ENCODE assay signal across 17 cellular contexts in the genomic region with DNA sequence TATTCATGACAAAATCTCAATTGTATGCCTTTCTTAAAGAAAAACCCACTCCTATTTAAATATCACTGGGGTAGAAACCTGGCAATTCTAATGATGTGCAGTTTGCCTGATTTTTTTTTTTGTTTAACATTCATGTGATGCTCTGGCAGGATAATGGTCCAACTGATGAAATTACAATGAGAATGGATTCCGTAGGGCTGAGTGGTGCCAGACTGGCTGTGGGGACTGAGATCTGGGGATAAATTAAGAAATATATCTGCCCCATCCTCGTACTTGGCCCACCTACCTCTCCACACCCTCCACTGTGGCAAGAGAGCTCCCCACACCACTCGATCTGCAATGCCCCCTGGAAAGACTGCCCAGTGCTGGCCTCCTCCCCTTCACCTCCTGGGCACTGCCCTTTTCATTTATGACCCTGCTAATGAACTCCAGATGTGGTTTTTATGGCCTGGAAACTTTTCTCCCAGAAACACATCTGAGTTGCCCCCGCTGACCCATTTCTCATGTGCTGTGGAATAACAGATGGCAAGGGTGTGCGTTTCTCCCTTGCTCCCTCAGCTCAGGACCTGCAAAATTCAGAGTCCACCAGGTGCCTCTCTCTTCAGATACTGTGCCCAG. TPM values are rescaled to one million over a fixed set of nuclear protein-coding genes. Genes with fewer than 3 reads are reported as not detected.
DNase-seq lines count a peak whose midpoint lies in the region; ATAC-seq and TF ChIP-seq lines count a peak whose summit lies in the region.
"Had no signal": no experiment of that assay in that cellular context is flagged by ENCODE, and none has a peak within 500 bp of the region (broad histone marks: within the 10 kb centered on the region; RNA-seq: fewer than 3 reads in every experiment).

No MANE protein-coding gene starts in this region.

- no peaks in the 10 kb centered on the region for H3K9me3 Mint-ChIP-seq in memory B cell
- no peaks in the 10 kb centered on the region for H3K9me3 Mint-ChIP-seq in activated T-helper 2 cell treated with anti-CD3 and anti-CD28 coated beads, Interferon-gamma antibody, Interleukin-2, Interleukin-4, amounts not matched to agents 10 μg/mL and 5 μg/mL and 100 μg/mL, durations not matched to agents 14 hours and 24 hours and 36 hours
- H3K9me3 Mint-ChIP-seq: CD4-positive, alpha-beta memory T cell had no signal

- H3K27ac Mint-ChIP-seq in memory B cell: peak overlapping the region; percentile 50
- no peak overlapping the region for H3K27ac Mint-ChIP-seq in activated T-helper 2 cell treated with anti-CD3 and anti-CD28 coated beads, Interferon-gamma antibody, Interleukin-2, Interleukin-4, amounts not matched to agents 10 μg/mL and 5 μg/mL and 100 μg/mL, durations not matched to agents 14 hours and 24 hours and 36 hours
- H3K27ac Mint-ChIP-seq: B cell had no signal

- no peaks in the 10 kb centered on the region for H3K27me3 ChIP-seq in BE2C

- H3K27me3 Mint-ChIP-seq in memory B cell: no peaks in the 10 kb centered on the region
- H3K27me3 Mint-ChIP-seq in activated T-helper 2 cell treated with anti-CD3 and anti-CD28 coated beads, Interferon-gamma antibody, Interleukin-2, Interleukin-4, amounts not matched to agents 10 μg/mL and 5 μg/mL and 100 μg/mL, durations not matched to agents 14 hours and 24 hours and 36 hours (ENCODE audit: low read depth): no peaks in the 10 kb centered on the region
- H3K27me3 Mint-ChIP-seq: B cell; CD4-positive, alpha-beta memory T cell had no signal

- H3K4me1 ChIP-seq in BE2C: peaks cover 12% of the 10 kb centered on the region

- H3K4me1 Mint-ChIP-seq in memory B cell: no peaks in the 10 kb centered on the region
- H3K4me1 Mint-ChIP-seq in activated T-helper 2 cell treated with anti-CD3 and anti-CD28 coated beads, Interferon-gamma antibody, Interleukin-2, Interleukin-4, amounts not matched to agents 10 μg/mL and 5 μg/mL and 100 μg/mL, durations not matched to agents 14 hours and 24 hours and 36 hours (ENCODE audit: low read depth): no peaks in the 10 kb centered on the region
- H3K4me1 Mint-ChIP-seq: B cell; CD4-positive, alpha-beta memory T cell had no signal

- no peak overlapping the region for H3K4me3 ChIP-seq in BE2C (ENCODE audit: low read depth, low read length)

- intact Hi-C loops in activated T-helper 2 cell treated with anti-CD3 and anti-CD28 coated beads, Interferon-gamma antibody, Interleukin-2, Interleukin-4, amounts not matched to agents 10 μg/mL and 5 μg/mL and 100 μg/mL, durations not matched to agents 14 hours and 24 hours and 36 hours (cut with micrococcal nuclease): no loop called here

- H3K36me3 ChIP-seq in BE2C: no peaks in the 10 kb centered on the region

- TF ChIP-seq CTCF in BE2C (IDR thresholded peaks at IDR 0.05; ENCODE audit: low read depth, low read length): no peak

- H3K4me3 Mint-ChIP-seq in memory B cell: no peak overlapping the region
- no peak overlapping the region for H3K4me3 Mint-ChIP-seq in activated T-helper 2 cell treated with anti-CD3 and anti-CD28 coated beads, Interferon-gamma antibody, Interleukin-2, Interleukin-4, amounts not matched to agents 10 μg/mL and 5 μg/mL and 100 μg/mL, durations not matched to agents 14 hours and 24 hours and 36 hours (ENCODE audit: low read depth)
- H3K4me3 Mint-ChIP-seq: B cell; CD4-positive, alpha-beta memory T cell had no signal

- no peaks in the 10 kb centered on the region for H3K9me3 ChIP-seq in BE2C

- DNase-seq in BE2C (peak; percentile 40), GM04504 (ENCODE audit: low read depth) (peak; percentile 42), memory B cell (ENCODE audit: low spot score in 2 of 2) (no peak), RPMI8226 (no peak)
- DNase-seq in activated T-helper 2 cell treated with anti-CD3 and anti-CD28 coated beads, Interferon-gamma antibody, Interleukin-2, Interleukin-4, amounts not matched to agents 10 μg/mL and 5 μg/mL and 100 μg/mL, durations not matched to agents 14 hours and 24 hours and 36 hours (ENCODE audit: low spot score): no peak
- DNase-seq: CD4-positive, alpha-beta memory T cell; GOT3; Karpas-422; MM.1S; NCI-H1092 treated with DMSO at 0.1 percent for 48 hours; NCI-H2081 treated with DMSO at 0.1 percent for 48 hours; NCI-H510A treated with DMSO at 0.1 percent for 48 hours; T-helper 1 cell had no signal

- ATAC-seq in SK-N-SH treated with all-trans-retinoic acid at 6 μM for 48 hours (peak; percentile 78), memory B cell (ENCODE audit: low read depth) (no peak), GM18907 (IDR thresholded peaks at IDR 0.05; ENCODE audit: unreplicated experiment) (no peak)
- ATAC-seq: Right ventricle myocardium inferior had no signal

- peaks cover 39% of the 10 kb centered on the region for H3K36me3 Mint-ChIP-seq in memory B cell
- peaks cover 29% of the 10 kb centered on the region for H3K36me3 Mint-ChIP-seq in activated T-helper 2 cell treated with anti-CD3 and anti-CD28 coated beads, Interferon-gamma antibody, Interleukin-2, Interleukin-4, amounts not matched to agents 10 μg/mL and 5 μg/mL and 100 μg/mL, durations not matched to agents 14 hours and 24 hours and 36 hours (ENCODE audit: low read depth)

TF ChIP-seq in SK-N-SH treated with all-trans-retinoic acid at 6 μM for 48 hours, 23 proteins besides CTCF, POLR2A, EP300 and RAD21 (continues in another document):
- TF ChIP-seq, protein P1, sequence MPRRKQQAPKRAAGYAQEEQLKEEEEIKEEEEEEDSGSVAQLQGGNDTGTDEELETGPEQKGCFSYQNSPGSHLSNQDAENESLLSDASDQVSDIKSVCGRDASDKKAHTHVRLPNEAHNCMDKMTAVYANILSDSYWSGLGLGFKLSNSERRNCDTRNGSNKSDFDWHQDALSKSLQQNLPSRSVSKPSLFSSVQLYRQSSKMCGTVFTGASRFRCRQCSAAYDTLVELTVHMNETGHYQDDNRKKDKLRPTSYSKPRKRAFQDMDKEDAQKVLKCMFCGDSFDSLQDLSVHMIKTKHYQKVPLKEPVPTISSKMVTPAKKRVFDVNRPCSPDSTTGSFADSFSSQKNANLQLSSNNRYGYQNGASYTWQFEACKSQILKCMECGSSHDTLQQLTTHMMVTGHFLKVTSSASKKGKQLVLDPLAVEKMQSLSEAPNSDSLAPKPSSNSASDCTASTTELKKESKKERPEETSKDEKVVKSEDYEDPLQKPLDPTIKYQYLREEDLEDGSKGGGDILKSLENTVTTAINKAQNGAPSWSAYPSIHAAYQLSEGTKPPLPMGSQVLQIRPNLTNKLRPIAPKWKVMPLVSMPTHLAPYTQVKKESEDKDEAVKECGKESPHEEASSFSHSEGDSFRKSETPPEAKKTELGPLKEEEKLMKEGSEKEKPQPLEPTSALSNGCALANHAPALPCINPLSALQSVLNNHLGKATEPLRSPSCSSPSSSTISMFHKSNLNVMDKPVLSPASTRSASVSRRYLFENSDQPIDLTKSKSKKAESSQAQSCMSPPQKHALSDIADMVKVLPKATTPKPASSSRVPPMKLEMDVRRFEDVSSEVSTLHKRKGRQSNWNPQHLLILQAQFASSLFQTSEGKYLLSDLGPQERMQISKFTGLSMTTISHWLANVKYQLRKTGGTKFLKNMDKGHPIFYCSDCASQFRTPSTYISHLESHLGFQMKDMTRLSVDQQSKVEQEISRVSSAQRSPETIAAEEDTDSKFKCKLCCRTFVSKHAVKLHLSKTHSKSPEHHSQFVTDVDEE (CRISPR knock-in tag; IDR thresholded peaks at IDR 0.05): peak; percentile 66; the same call in 1 of the 2 replicates
- TF ChIP-seq, protein P2, sequence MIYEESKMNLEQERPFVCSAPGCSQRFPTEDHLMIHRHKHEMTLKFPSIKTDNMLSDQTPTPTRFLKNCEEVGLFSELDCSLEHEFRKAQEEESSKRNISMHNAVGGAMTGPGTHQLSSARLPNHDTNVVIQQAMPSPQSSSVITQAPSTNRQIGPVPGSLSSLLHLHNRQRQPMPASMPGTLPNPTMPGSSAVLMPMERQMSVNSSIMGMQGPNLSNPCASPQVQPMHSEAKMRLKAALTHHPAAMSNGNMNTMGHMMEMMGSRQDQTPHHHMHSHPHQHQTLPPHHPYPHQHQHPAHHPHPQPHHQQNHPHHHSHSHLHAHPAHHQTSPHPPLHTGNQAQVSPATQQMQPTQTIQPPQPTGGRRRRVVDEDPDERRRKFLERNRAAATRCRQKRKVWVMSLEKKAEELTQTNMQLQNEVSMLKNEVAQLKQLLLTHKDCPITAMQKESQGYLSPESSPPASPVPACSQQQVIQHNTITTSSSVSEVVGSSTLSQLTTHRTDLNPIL (CRISPR knock-in tag; IDR thresholded peaks at IDR 0.05; ENCODE audit: low read depth): 0 out of 2 replicates have a peak, but pooled peaks have one; percentile 20
- 0 out of 2 replicates have a peak, but pooled peaks have one; percentile 17 for TF ChIP-seq ZFP30 (CRISPR knock-in tag; IDR thresholded peaks at IDR 0.05)
- no peak for TF ChIP-seq ESRRG (CRISPR knock-in tag; IDR thresholded peaks at IDR 0.05)
- TF ChIP-seq ZNF565 (CRISPR knock-in tag; conservative IDR thresholded peaks at IDR 0.05; ENCODE audit: low read depth): 0 out of 2 replicates have a peak, but pooled peaks have one; percentile 46
- peak; percentile 88 for TF ChIP-seq TCF4 (CRISPR knock-in tag; IDR thresholded peaks at IDR 0.05; ENCODE audit: borderline replicate concordance)
- TF ChIP-seq GLIS3 (CRISPR knock-in tag; IDR thresholded peaks at IDR 0.05): no peak
- TF ChIP-seq, protein P3, sequence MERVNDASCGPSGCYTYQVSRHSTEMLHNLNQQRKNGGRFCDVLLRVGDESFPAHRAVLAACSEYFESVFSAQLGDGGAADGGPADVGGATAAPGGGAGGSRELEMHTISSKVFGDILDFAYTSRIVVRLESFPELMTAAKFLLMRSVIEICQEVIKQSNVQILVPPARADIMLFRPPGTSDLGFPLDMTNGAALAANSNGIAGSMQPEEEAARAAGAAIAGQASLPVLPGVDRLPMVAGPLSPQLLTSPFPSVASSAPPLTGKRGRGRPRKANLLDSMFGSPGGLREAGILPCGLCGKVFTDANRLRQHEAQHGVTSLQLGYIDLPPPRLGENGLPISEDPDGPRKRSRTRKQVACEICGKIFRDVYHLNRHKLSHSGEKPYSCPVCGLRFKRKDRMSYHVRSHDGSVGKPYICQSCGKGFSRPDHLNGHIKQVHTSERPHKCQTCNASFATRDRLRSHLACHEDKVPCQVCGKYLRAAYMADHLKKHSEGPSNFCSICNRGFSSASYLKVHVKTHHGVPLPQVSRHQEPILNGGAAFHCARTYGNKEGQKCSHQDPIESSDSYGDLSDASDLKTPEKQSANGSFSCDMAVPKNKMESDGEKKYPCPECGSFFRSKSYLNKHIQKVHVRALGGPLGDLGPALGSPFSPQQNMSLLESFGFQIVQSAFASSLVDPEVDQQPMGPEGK (CRISPR knock-in tag; IDR thresholded peaks at IDR 0.05; ENCODE audit: borderline replicate concordance): no peak
- TF ChIP-seq ZNF70 (CRISPR knock-in tag; IDR thresholded peaks at IDR 0.05): peak; percentile 100

RNA-seq across cellular contexts. Expression of a gene that starts 33.0 kb away (rescaled TPM):
- 3,146 TPM for polyA plus RNA-seq in BE2C (2012; ENCODE audit: insufficient read depth, insufficient read length, low read depth)
- 3,117 and 3,296 TPM in 2 replicates for total RNA-seq in activated T-helper 2 cell treated with anti-CD3 and anti-CD28 coated beads, Interferon-gamma antibody, Interleukin-2, Interleukin-4, amounts not matched to agents 10 μg/mL and 5 μg/mL and 100 μg/mL, durations not matched to agents 14 hours and 24 hours and 36 hours

RNA-seq across cellular contexts. Expression of a gene that starts 53.4 kb away (rescaled TPM):
- polyA plus RNA-seq in BE2C (2012; ENCODE audit: insufficient read depth, insufficient read length, low read depth): 26.0 TPM
- 32.8 and 34.1 TPM in 2 replicates for total RNA-seq in activated T-helper 2 cell treated with anti-CD3 and anti-CD28 coated beads, Interferon-gamma antibody, Interleukin-2, Interleukin-4, amounts not matched to agents 10 μg/mL and 5 μg/mL and 100 μg/mL, durations not matched to agents 14 hours and 24 hours and 36 hours

Comparison
In these comparisons a context has a peak if more than half of its experiments do, and no peak if none do; other contexts are left out.
1. DNase-seq: peak in BE2C (single experiment) and GM04504 (single experiment); none in memory B cell (0 of 2), RPMI8226 (single experiment) and activated T-helper 2 cell treated with anti-CD3 and anti-CD28 coated beads, Interferon-gamma antibody, Interleukin-2, Interleukin-4, amounts not matched to agents 10 μg/mL and 5 μg/mL and 100 μg/mL, durations not matched to agents 14 hours and 24 hours and 36 hours (single experiment).